In the genomic region with DNA sequence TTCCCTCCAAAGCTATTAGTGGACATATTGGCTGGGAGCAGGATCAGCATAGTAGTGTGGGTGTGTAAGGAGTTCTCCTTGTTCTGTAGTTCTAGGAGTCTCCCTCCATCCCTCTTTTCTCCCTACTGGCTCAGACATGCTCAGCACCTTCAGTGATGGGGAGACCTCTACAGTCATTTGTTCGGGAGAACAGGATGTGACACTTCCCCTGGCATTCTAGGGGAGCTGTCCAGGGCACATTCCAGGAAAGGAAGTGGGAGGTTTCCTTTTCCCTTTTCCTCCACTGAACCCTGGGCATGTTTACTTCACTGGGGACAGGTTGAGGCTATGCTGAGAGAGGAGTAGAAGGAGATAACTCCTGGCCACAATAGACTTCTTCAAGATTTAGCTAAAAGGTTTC, we compare ENCODE assay signal across 25 cellular contexts.
"Had no signal": no experiment of that assay in that cellular context is flagged by ENCODE, and none has a peak within 500 bp of the region (broad histone marks: within the 10 kb centered on the region; RNA-seq: fewer than 3 reads in every experiment).

No MANE protein-coding gene starts in this region.

- H3K4me3 ChIP-seq: gastrocnemius medialis, heart right ventricle, left lung, SK-N-MC, suprapubic skin had no signal

- H3K9me3 Mint-ChIP-seq: activated T-helper 2 cell treated with anti-CD3 and anti-CD28 coated beads, Interferon-gamma antibody, Interleukin-2, Interleukin-4, amounts not matched to agents 10 μg/mL and 5 μg/mL and 100 μg/mL, durations not matched to agents 14 hours and 24 hours and 36 hours; memory B cell; naive thymus-derived CD8-positive, alpha-beta T cell; stimulated activated naive CD8-positive, alpha-beta T cell treated with anti-CD3 and anti-CD28 coated beads, Interleukin-15, Interleukin-2, amounts not matched to agents 100 ng/mL and 50 ng/mL, for 24 hours; type B pancreatic cell had no signal

- H3K4me3 Mint-ChIP-seq: activated CD8-positive, alpha-beta memory T cell treated with anti-CD3 and anti-CD28 coated beads, Interleukin-2, amount 10 ng/mL, durations not matched to agents 7 days and 5 days; memory B cell; naive thymus-derived CD8-positive, alpha-beta T cell; stimulated activated naive CD8-positive, alpha-beta T cell treated with anti-CD3 and anti-CD28 coated beads, Interleukin-15, Interleukin-2, amounts not matched to agents 100 ng/mL and 50 ng/mL, for 24 hours; type B pancreatic cell had no signal

- DNase-seq: activated CD4-positive, alpha-beta T cell treated with anti-CD3 and anti-CD28 coated beads, Interleukin-2, amount 50 U/mL, for 4 hours; activated CD4-positive, CD25-positive, alpha-beta regulatory T cell treated with anti-CD3 and anti-CD28 coated beads, Interleukin-2, amount 50 U/mL, for 72 hours; activated CD8-positive, alpha-beta memory T cell treated with anti-CD3 and anti-CD28 coated beads, Interleukin-2, amount 10 ng/mL, durations not matched to agents 7 days and 5 days; activated naive CD4-positive, alpha-beta T cell treated with anti-CD3 and anti-CD28 coated beads, Interleukin-2, amount 50 U/mL, for 16 hours; activated T-cell treated with anti-CD3 and anti-CD28 coated beads, Interleukin-2, amount 50 U/mL, for 1 hour; central memory CD4-positive, alpha-beta T cell; cortex of kidney; effector CD4-positive, alpha-beta T cell; gastrocnemius medialis; heart right ventricle; islet precursor cell; left lung; naive thymus-derived CD8-positive, alpha-beta T cell; posterior cingulate gyrus; retina; stimulated activated CD4-positive, alpha-beta T cell treated with anti-CD3 and anti-CD28 coated beads, Interleukin-4, amount 100 ng/mL, for 4 hours; stimulated activated CD8-positive, alpha-beta memory T cell treated with anti-CD3 and anti-CD28 coated beads, Interleukin-4, amount 100 ng/mL, for 48 hours; T-helper 1 cell; T1000 had no signal

- ATAC-seq: activated CD8-positive, alpha-beta memory T cell treated with anti-CD3 and anti-CD28 coated beads, Interleukin-2, amount 10 ng/mL, durations not matched to agents 7 days and 5 days; gastrocnemius medialis; left lung; naive thymus-derived CD8-positive, alpha-beta T cell had no signal

- H3K9me3 ChIP-seq: gastrocnemius medialis, left lung, suprapubic skin had no signal

- H3K27ac Mint-ChIP-seq: activated CD8-positive, alpha-beta memory T cell treated with anti-CD3 and anti-CD28 coated beads, Interleukin-2, amount 10 ng/mL, durations not matched to agents 7 days and 5 days; activated T-helper 2 cell treated with anti-CD3 and anti-CD28 coated beads, Interferon-gamma antibody, Interleukin-2, Interleukin-4, amounts not matched to agents 10 μg/mL and 5 μg/mL and 100 μg/mL, durations not matched to agents 14 hours and 24 hours and 36 hours; memory B cell; stimulated activated naive CD8-positive, alpha-beta T cell treated with anti-CD3 and anti-CD28 coated beads, Interleukin-15, Interleukin-2, amounts not matched to agents 100 ng/mL and 50 ng/mL, for 24 hours; type B pancreatic cell had no signal

- H3K36me3 Mint-ChIP-seq: activated CD8-positive, alpha-beta memory T cell treated with anti-CD3 and anti-CD28 coated beads, Interleukin-2, amount 10 ng/mL, durations not matched to agents 7 days and 5 days; memory B cell; naive thymus-derived CD8-positive, alpha-beta T cell; type B pancreatic cell had no signal

- H3K27ac ChIP-seq: gastrocnemius medialis, heart right ventricle, left lung, SK-N-MC, suprapubic skin had no signal

- H3K36me3 ChIP-seq: gastrocnemius medialis, heart right ventricle, left lung, suprapubic skin had no signal

- H3K4me1 ChIP-seq: gastrocnemius medialis, left lung had no signal

- H3K4me1 Mint-ChIP-seq: activated CD8-positive, alpha-beta memory T cell treated with anti-CD3 and anti-CD28 coated beads, Interleukin-2, amount 10 ng/mL, durations not matched to agents 7 days and 5 days; memory B cell; naive thymus-derived CD8-positive, alpha-beta T cell had no signal
